10 cellular contexts compared by ENCODE assay signal in the genomic region with DNA sequence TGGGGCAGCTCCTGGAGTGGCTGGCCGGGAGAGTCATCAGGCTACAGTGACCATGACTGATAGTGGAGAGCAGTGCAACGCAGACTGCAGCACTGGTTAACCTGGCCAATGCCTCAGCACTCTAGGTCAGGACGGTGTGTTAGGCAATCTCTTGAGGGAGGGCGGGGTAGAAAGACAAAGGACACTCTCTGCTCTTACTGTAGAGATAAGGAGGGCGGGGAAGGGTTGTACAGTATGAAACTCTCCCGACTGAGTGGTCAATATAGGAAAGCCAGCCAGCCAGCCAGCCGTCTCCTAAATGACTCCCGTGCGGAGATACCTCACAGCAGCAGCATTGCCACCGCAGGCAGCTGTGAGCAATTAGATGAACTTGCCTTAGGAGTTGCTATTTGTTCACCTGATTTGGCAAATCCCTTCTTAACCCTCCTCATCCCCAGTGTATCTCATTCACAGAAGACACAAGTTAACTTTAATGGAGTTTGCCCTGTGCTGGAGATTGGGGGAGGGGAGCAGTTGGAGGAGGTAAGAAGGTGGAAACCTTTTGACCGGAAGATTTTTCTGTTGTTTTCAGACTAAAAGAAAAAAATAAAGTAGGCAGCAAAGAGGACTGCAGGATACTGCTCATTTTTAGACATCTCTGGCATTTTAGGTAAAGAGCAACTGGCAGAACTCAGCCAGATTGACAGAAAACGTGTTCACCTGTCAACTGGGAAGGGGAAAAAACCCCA.
DNase-seq lines count a peak whose midpoint lies in the region; ATAC-seq and TF ChIP-seq lines count a peak whose summit lies in the region.
"Had no signal": no experiment of that assay in that cellular context is flagged by ENCODE, and none has a peak within 500 bp of the region (broad histone marks: within the 10 kb centered on the region; RNA-seq: fewer than 3 reads in every experiment).

No MANE protein-coding gene starts in this region.

- intact Hi-C loops in stomach (cut with DNase I; ENCODE audit: low total_unique reads): no loop called here

- H3K4me3 ChIP-seq in stomach: peak overlapping the region; percentile 46 to 67 (median 56)

- peaks cover 5 to 22% (median 17%) of the 10 kb centered on the region in 4 donors for H3K4me1 ChIP-seq in stomach

- ATAC-seq in activated T-cell treated with anti-CD3 and anti-CD28 coated beads, Interleukin-2, amount 50 U/mL, for 4 hours: no peak
- no peak for ATAC-seq in activated naive CD8-positive, alpha-beta T cell treated with anti-CD3 and anti-CD28 coated beads, Interleukin-2, amount 10 ng/mL, durations not matched to agents 7 days and 5 days (ENCODE audit: low read depth)

- no peak for TF ChIP-seq POLR2A in stomach (IDR thresholded peaks at IDR 0.05)

- H3K36me3 Mint-ChIP-seq in activated T-cell treated with anti-CD3 and anti-CD28 coated beads, Interleukin-2, amount 50 U/mL, for 4 hours (ENCODE audit: insufficient read depth): no peaks in the 10 kb centered on the region
- H3K36me3 Mint-ChIP-seq in activated naive CD8-positive, alpha-beta T cell treated with anti-CD3 and anti-CD28 coated beads, Interleukin-2, amount 10 ng/mL, durations not matched to agents 7 days and 5 days: no peaks in the 10 kb centered on the region

- POLR2A ChIA-PET in activated naive CD8-positive, alpha-beta T cell treated with anti-CD3 and anti-CD28 coated beads, Interleukin-2, amount 10 ng/mL, durations not matched to agents 7 days and 5 days (lab: Charles Lee): no interaction called here

- no peak for DNase-seq in activated T-cell treated with anti-CD3 and anti-CD28 coated beads, Interleukin-2, amount 50 U/mL, for 4 hours
- no peak for DNase-seq in activated T-cell treated with anti-CD3 and anti-CD28 coated beads, Interleukin-2, amount 50 U/mL, for 48 hours
- no peak for DNase-seq in activated naive CD8-positive, alpha-beta T cell treated with anti-CD3 and anti-CD28 coated beads, Interleukin-2, amount 10 ng/mL, durations not matched to agents 7 days and 5 days
- DNase-seq in left kidney (ENCODE audit: low read depth, low spot score): peak; percentile 39
- peak; percentile 46 for DNase-seq in stomach
- no peak for DNase-seq in NCI-H2196 treated with DMSO at 0.1 percent for 48 hours (lab: John Stamatoyannopoulos, UW; ENCODE audit: unreplicated experiment)
- DNase-seq in GM20000 (ENCODE audit: low spot score): no peak
- no peak for DNase-seq in activated gamma-delta T cell treated with Interleukin-2 at 50 U/mL for 16 hours
- DNase-seq: T-helper 2 cell had no signal

- peaks cover 3 to 58% (median 9%) of the 10 kb centered on the region in 3 donors for H3K27me3 ChIP-seq in stomach

- H3K9me3 Mint-ChIP-seq in activated T-cell treated with anti-CD3 and anti-CD28 coated beads, Interleukin-2, amount 50 U/mL, for 4 hours: no peaks in the 10 kb centered on the region
- H3K9me3 Mint-ChIP-seq in activated naive CD8-positive, alpha-beta T cell treated with anti-CD3 and anti-CD28 coated beads, Interleukin-2, amount 10 ng/mL, durations not matched to agents 7 days and 5 days: no peaks in the 10 kb centered on the region

- no peaks in the 10 kb centered on the region for H3K9me3 ChIP-seq in stomach

- H3K36me3 ChIP-seq in stomach: no peaks in the 10 kb centered on the region
- H3K36me3 ChIP-seq: BLaER1 treated with 17β-estradiol and CSF1 and Interleukin-3, amounts not matched to agents 10 nM and 100 nM had no signal

- H3K27me3 Mint-ChIP-seq in activated T-cell treated with anti-CD3 and anti-CD28 coated beads, Interleukin-2, amount 50 U/mL, for 4 hours (ENCODE audit: low read depth): peaks cover 58% of the 10 kb centered on the region
- peaks cover 51% of the 10 kb centered on the region for H3K27me3 Mint-ChIP-seq in activated naive CD8-positive, alpha-beta T cell treated with anti-CD3 and anti-CD28 coated beads, Interleukin-2, amount 10 ng/mL, durations not matched to agents 7 days and 5 days

- no peak for TF ChIP-seq EP300 in stomach (IDR thresholded peaks at IDR 0.05)

- no peak overlapping the region for H3K27ac Mint-ChIP-seq in activated naive CD8-positive, alpha-beta T cell treated with anti-CD3 and anti-CD28 coated beads, Interleukin-2, amount 10 ng/mL, durations not matched to agents 7 days and 5 days

- 10 to 35% (median 18%) methylated on average over 12 of the region's 12 CpGs for WGBS in stomach, 5 donors

- peak overlapping the region; percentile 37 for H3K4me3 Mint-ChIP-seq in activated T-cell treated with anti-CD3 and anti-CD28 coated beads, Interleukin-2, amount 50 U/mL, for 4 hours
- peak overlapping the region; percentile 26 for H3K4me3 Mint-ChIP-seq in activated naive CD8-positive, alpha-beta T cell treated with anti-CD3 and anti-CD28 coated beads, Interleukin-2, amount 10 ng/mL, durations not matched to agents 7 days and 5 days

- H3K27ac ChIP-seq in stomach: no peak overlapping the region
- H3K27ac ChIP-seq: BLaER1 treated with 17β-estradiol and CSF1 and Interleukin-3, amounts not matched to agents 10 nM and 100 nM had no signal

- H3K4me1 Mint-ChIP-seq in activated T-cell treated with anti-CD3 and anti-CD28 coated beads, Interleukin-2, amount 50 U/mL, for 4 hours (ENCODE audit: low read depth): peaks cover 14% of the 10 kb centered on the region
- H3K4me1 Mint-ChIP-seq in activated naive CD8-positive, alpha-beta T cell treated with anti-CD3 and anti-CD28 coated beads, Interleukin-2, amount 10 ng/mL, durations not matched to agents 7 days and 5 days: peaks cover 2% of the 10 kb centered on the region

- TF ChIP-seq CTCF in stomach (IDR thresholded peaks at IDR 0.05): no peak
- no peak for TF ChIP-seq CTCF in GM20000 (IDR thresholded peaks at IDR 0.05; ENCODE audit: extremely low read depth, missing control alignments)

Comparison
In these comparisons a context has a peak if more than half of its experiments do, and no peak if none do; other contexts are left out.
1. DNase-seq: peak in left kidney (single experiment) and stomach (single experiment); none in activated T-cell treated with anti-CD3 and anti-CD28 coated beads, Interleukin-2, amount 50 U/mL, for 4 hours (single experiment), activated T-cell treated with anti-CD3 and anti-CD28 coated beads, Interleukin-2, amount 50 U/mL, for 48 hours (0 of 2), activated naive CD8-positive, alpha-beta T cell treated with anti-CD3 and anti-CD28 coated beads, Interleukin-2, amount 10 ng/mL, durations not matched to agents 7 days and 5 days (single experiment), NCI-H2196 treated with DMSO at 0.1 percent for 48 hours (single experiment), GM20000 (single experiment) and activated gamma-delta T cell treated with Interleukin-2 at 50 U/mL for 16 hours (single experiment).